ENCODE assay signal across 8 cellular contexts in the genomic region with DNA sequence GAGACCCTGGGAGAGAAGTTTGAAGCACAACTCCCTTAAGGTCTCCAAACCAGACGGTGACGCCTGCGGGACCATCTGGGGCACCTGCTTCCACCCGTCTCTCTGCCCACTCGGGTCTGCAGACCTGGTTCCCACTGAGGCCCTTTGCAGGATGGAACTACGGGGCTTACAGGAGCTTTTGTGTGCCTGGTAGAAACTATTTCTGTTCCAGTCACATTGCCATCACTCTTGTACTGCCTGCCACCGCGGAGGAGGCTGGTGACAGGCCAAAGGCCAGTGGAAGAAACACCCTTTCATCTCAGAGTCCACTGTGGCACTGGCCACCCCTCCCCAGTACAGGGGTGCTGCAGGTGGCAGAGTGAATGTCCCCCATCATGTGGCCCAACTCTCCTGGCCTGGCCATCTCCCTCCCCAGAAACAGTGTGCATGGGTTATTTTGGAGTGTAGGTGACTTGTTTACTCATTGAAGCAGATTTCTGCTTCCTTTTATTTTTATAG. TPM values are rescaled to one million over a fixed set of nuclear protein-coding genes. Genes with fewer than 3 reads are reported as not detected.
DNase-seq lines count a peak whose midpoint lies in the region; ATAC-seq, FAIRE-seq and TF ChIP-seq lines count a peak whose summit lies in the region.

No MANE protein-coding gene starts in this region.

- TF ChIP-seq RAD21 in GM12878 (IDR thresholded peaks at IDR 0.05; ENCODE audit: insufficient read depth, low read depth, low read length): no peak

- no TSS peak for BruUV-seq in GM12878 (replicated peaks; lab: Mats Ljungman, UMichigan)

- RAD21 ChIA-PET in GM12878 (lab: Charles Lee; ENCODE audit: unreplicated experiment): interaction anchor here (0.7 to 2.4 kb wide), 10 partner anchors 11 to 248 kb away, joined by 3 to 15 read pairs (median 4); a partner anchor contains a TSS

- TF ChIP-seq CTCF in GM12878 (IDR thresholded peaks at IDR 0.05 in 2 of 3, conservative IDR thresholded peaks at IDR 0.05 in 1 of 3; ENCODE audit: control insufficient read depth in 2 of 3, extremely low read depth in 1 of 3, insufficient read depth in 1 of 3, low read depth in 3 of 3, low read length in 3 of 3) (no peak), right lobe of liver (IDR thresholded peaks at IDR 0.05) (no peak), tibial artery (IDR thresholded peaks at IDR 0.05) (no peak), GM10248 (IDR thresholded peaks at IDR 0.05; ENCODE audit: control extremely low read depth, extremely low read depth, low read depth, missing control alignments) (no peak)

- SMC1A ChIA-PET in GM12878 (lab: Charles Lee; ENCODE audit: uncharacterized antibody, unreplicated experiment): interaction anchor here (0.6 to 1.6 kb wide), 4 partner anchors 10 to 52 kb away, joined by 3 to 9 read pairs (median 8); a partner anchor contains a TSS

- H3K27me3 ChIP-seq in GM12878 (replicated peaks in 1 of 2; ENCODE audit: control insufficient read depth in 2 of 2, insufficient read depth in 2 of 2, low read length in 1 of 2) (peaks cover 0 to 2% of the 10 kb centered on the region in 2 experiments; a peak in 1 of 4 replicates), right lobe of liver (no peaks in the 10 kb centered on the region), tibial artery (no peaks in the 10 kb centered on the region)

- FAIRE-seq in GM12878 (lab: Jason Lieb, UNC): no peak

- no peak overlapping the region for H3K4me2 ChIP-seq in GM12878 (ENCODE audit: control insufficient read depth, insufficient read depth)

- DNase-seq in activated CD4-positive, alpha-beta T cell treated with anti-CD3 and anti-CD28 coated beads, Interleukin-2, amount 10 ng/mL, durations not matched to agents 7 days and 5 days: no peak
- DNase-seq in activated CD4-positive, alpha-beta T cell treated with anti-CD3 and anti-CD28 coated beads, Interleukin-2, amount 50 U/mL, for 1 hour: no peak
- DNase-seq in GM12878 (ENCODE audit: low read depth, low spot score): no peak
- DNase-seq in right lobe of liver: peak in 1 of 3 donors; percentile 46
- DNase-seq in tibial artery: no peak
- no peak for DNase-seq in GM10248 (ENCODE audit: extremely low spot score)
- no peak for DNase-seq in NCI-H345 (lab: John Stamatoyannopoulos, UW)

- no peak overlapping the region for H2AFZ ChIP-seq in GM12878 (ENCODE audit: control insufficient read depth, low read depth, low read length)

- TF ChIP-seq EP300 in GM12878 (IDR thresholded peaks at IDR 0.05; ENCODE audit: borderline replicate concordance in 1 of 2, control insufficient read depth in 1 of 2, low read depth in 2 of 2, low read length in 2 of 2): no peak

- H3K4me1 ChIP-seq in GM12878 (ENCODE audit: control insufficient read depth, insufficient read depth, low read length) (peaks cover 3% of the 10 kb centered on the region), right lobe of liver (peaks cover 0 to 7% (median 4%) of the 10 kb centered on the region in 4 donors), tibial artery (peaks cover 0 to 34% (median 9%) of the 10 kb centered on the region in 4 donors)

- peaks cover 33% of the 10 kb centered on the region for H3K27me3 Mint-ChIP-seq in activated CD4-positive, alpha-beta T cell treated with anti-CD3 and anti-CD28 coated beads, Interleukin-2, amount 10 ng/mL, durations not matched to agents 7 days and 5 days

- in situ Hi-C loops in GM12878 (cut with MboI): no loop called here

- H3K9me3 ChIP-seq in GM12878 (replicated peaks; ENCODE audit: control insufficient read depth, insufficient read depth, low read length) (no peaks in the 10 kb centered on the region), right lobe of liver (no peaks in the 10 kb centered on the region), tibial artery (no peaks in the 10 kb centered on the region)

- H3K79me2 ChIP-seq in GM12878 (ENCODE audit: control insufficient read depth, insufficient read depth, low read length): no peaks in the 10 kb centered on the region

- no peaks in the 10 kb centered on the region for H3K9me3 Mint-ChIP-seq in activated CD4-positive, alpha-beta T cell treated with anti-CD3 and anti-CD28 coated beads, Interleukin-2, amount 10 ng/mL, durations not matched to agents 7 days and 5 days

- peak overlapping the region; percentile 62 for H3K27ac Mint-ChIP-seq in activated CD4-positive, alpha-beta T cell treated with anti-CD3 and anti-CD28 coated beads, Interleukin-2, amount 10 ng/mL, durations not matched to agents 7 days and 5 days

- no peaks in the 10 kb centered on the region for H3K36me3 ChIP-seq in GM12878 (ENCODE audit: control insufficient read depth in 2 of 2, insufficient read depth in 2 of 2, low read length in 1 of 2)
- H3K36me3 ChIP-seq in right lobe of liver: peaks cover 0 to 17% (median 8%) of the 10 kb centered on the region in 4 donors
- H3K36me3 ChIP-seq in tibial artery: peaks cover 33 to 39% (median 36%) of the 10 kb centered on the region in 3 donors

- peak; percentile 16 for ATAC-seq in GM12878
- ATAC-seq in right lobe of liver: peak; percentile 10 to 36 (median 27)
- ATAC-seq in HG03280 (IDR thresholded peaks at IDR 0.05; ENCODE audit: unreplicated experiment): no peak

- H3K4me3 ChIP-seq in GM12878: no peak overlapping the region
- no peak overlapping the region for H3K4me3 ChIP-seq in right lobe of liver
- H3K4me3 ChIP-seq in tibial artery: peak overlapping the region in 1 of 2 donors; percentile 21

- H3K36me3 Mint-ChIP-seq in activated CD4-positive, alpha-beta T cell treated with anti-CD3 and anti-CD28 coated beads, Interleukin-2, amount 10 ng/mL, durations not matched to agents 7 days and 5 days (ENCODE audit: low read depth): no peaks in the 10 kb centered on the region

- H4K20me1 ChIP-seq in GM12878 (ENCODE audit: control insufficient read depth, insufficient read depth): no peaks in the 10 kb centered on the region

- no peak overlapping the region for H3K4me3 Mint-ChIP-seq in activated CD4-positive, alpha-beta T cell treated with anti-CD3 and anti-CD28 coated beads, Interleukin-2, amount 10 ng/mL, durations not matched to agents 7 days and 5 days

- POLR2A ChIA-PET in activated CD4-positive, alpha-beta T cell treated with anti-CD3 and anti-CD28 coated beads, Interleukin-2, amount 10 ng/mL, durations not matched to agents 7 days and 5 days (lab: Charles Lee): no interaction called here
- POLR2A ChIA-PET in GM12878 (lab: Charles Lee): interaction anchor here (0.5 to 1.0 kb wide), 4 partner anchors 13 to 248 kb away, joined by 3 to 10 read pairs (median 5); a partner anchor contains a TSS
- POLR2A ChIA-PET in GM10248 (lab: Yijun Ruan, JAX): interaction anchor here (1.7 kb wide), 1 partner anchor 11 kb away, joined by 6 read pairs; a partner anchor contains a TSS

- peaks cover 33% of the 10 kb centered on the region for H3K4me1 Mint-ChIP-seq in activated CD4-positive, alpha-beta T cell treated with anti-CD3 and anti-CD28 coated beads, Interleukin-2, amount 10 ng/mL, durations not matched to agents 7 days and 5 days

- no peak overlapping the region for H3K27ac ChIP-seq in GM12878 (ENCODE audit: control insufficient read depth, insufficient read depth)
- H3K27ac ChIP-seq in right lobe of liver: peak overlapping the region in 2 of 3 donors; percentile 44 to 47
- H3K27ac ChIP-seq in tibial artery: peak overlapping the region; percentile 78 to 82

- intact Hi-C loops in GM12878 (cut with micrococcal nuclease; ENCODE audit: unreplicated experiment): loop anchor here (5.0 kb wide), 1 partner anchor 50 kb away; a partner anchor contains a TSS
- intact Hi-C loops in right lobe of liver (cut with DNase I): loop anchor here in 1 of 2 donors (5.0 kb wide), 1 partner anchor 40 kb away; no protein-coding TSS in a partner anchor
- intact Hi-C loops in tibial artery (cut with DNase I; ENCODE audit: low total_unique reads): loop anchor here (2.0 kb wide), 2 partner anchors 43 to 51 kb away; no protein-coding TSS in a partner anchor

- TF ChIP-seq POLR2A in GM12878 (IDR thresholded peaks at IDR 0.05; ENCODE audit: low read depth, low read length) (no peak), right lobe of liver (IDR thresholded peaks at IDR 0.05) (peak; percentile 15)

- 52% methylated on average over 8 of the region's 8 CpGs for WGBS in GM12878 (ENCODE audit: insufficient coverage, insufficient replicate concordance, low lambda C conversion rate, missing lambda C conversion rate)
- 68% methylated on average over 2 of the region's 8 CpGs for WGBS in right lobe of liver (ENCODE audit: insufficient coverage, low coverage, low lambda C conversion rate, missing lambda C conversion rate)

- CTCF ChIA-PET in activated CD4-positive, alpha-beta T cell treated with anti-CD3 and anti-CD28 coated beads, Interleukin-2, amount 10 ng/mL, durations not matched to agents 7 days and 5 days (lab: Charles Lee): interaction anchor here (0.6 to 1.4 kb wide), 3 partner anchors 38 to 154 kb away, joined by 3 to 4 read pairs (median 3); a partner anchor contains a TSS
- CTCF ChIA-PET in GM12878 (lab: Yijun Ruan, JAX) (interaction anchor here (0.5 to 12.4 kb wide), 20 partner anchors 9 to 248 kb away, joined by 3 to 248 read pairs (median 6); a partner anchor contains a TSS), GM10248 (lab: Yijun Ruan, JAX) (interaction anchor here (0.6 to 12.5 kb wide), 12 partner anchors 10 to 263 kb away, joined by 3 to 186 read pairs (median 4); a partner anchor contains a TSS)

- no peak overlapping the region for H3K9ac ChIP-seq in GM12878 (ENCODE audit: control insufficient read depth, insufficient read depth, low read length)

RNA-seq across cellular contexts. Expression of a gene that starts 10.8 kb away (rescaled TPM):
- under 1 TPM; 0.05 to 0.27 TPM for total RNA-seq in activated CD4-positive, alpha-beta T cell treated with anti-CD3 and anti-CD28 coated beads, Interleukin-2, amount 10 ng/mL, durations not matched to agents 7 days and 5 days
- total RNA-seq in GM12878 (2013; cell fraction: nucleolus; rRNA removed): 1.3 and 1.4 TPM in 2 replicates
- total RNA-seq in GM12878 (2014; rRNA removed) (0.23 and 0.33 TPM in 2 replicates), GM12878 (2014; rRNA removed; fragmentation: Illumina TruSeq; extraction: Trizol) (0.14 and 0.27 TPM in 2 replicates), GM12878 (2021) (0.46 and 0.66 TPM in 2 replicates), right lobe of liver (100 to 1,000 TPM in 3 of 6 experiments, 10 to 100 TPM in 2, 1 to 10 TPM in 1; 5.4 to 497 (median 98.6) TPM)
- polyA plus RNA-seq in GM12878 (2011; ENCODE audit: low read depth): 0.58 TPM
- polyA plus RNA-seq in GM12878 (2011; rRNA removed) (1.5 and 2.4 TPM in 2 replicates), GM12878 (2014; fragmentation: Illumina TruSeq; extraction: Trizol) (0.25 and 0.41 TPM in 2 replicates), GM12878 (2014; fragmentation: Nextera tagmentation; extraction: Ambion mirVana) (under 1 TPM; 0.20 to 0.39 TPM), GM12878 (2014; rRNA removed) (0.52 and 0.58 TPM in 2 replicates), GM12878 (2016; fragmentation: Nextera tagmentation; extraction: Ambion mirVana) (under 1 TPM; 0.75 to 0.83 TPM)
- 3.1 and 3.2 TPM in 2 replicates for polyA plus RNA-seq in GM12878 (2011; cell fraction: cytosol; rRNA removed)
- polyA plus RNA-seq in GM12878 (2011; cell fraction: nucleus; rRNA removed): 1.2 and 1.5 TPM in 2 replicates
- 0.93 and 0.94 TPM in 2 replicates for polyA plus RNA-seq in GM12878 (2012)
- 2.0 and 3.0 TPM in 2 replicates for polyA minus RNA-seq in GM12878 (2011; rRNA and poly(A)+ RNA removed)
- polyA minus RNA-seq in GM12878 (2011; cell fraction: cytosol; rRNA and poly(A)+ RNA removed): 1.0 and 1.3 TPM in 2 replicates
- polyA minus RNA-seq in GM12878 (2011; cell fraction: nucleus; rRNA and poly(A)+ RNA removed): 0.48 TPM in 2 replicates

RNA-seq across cellular contexts. Expression of a gene that starts 16.6 kb away (rescaled TPM):
- 10 to 100 TPM; 37.9 to 48.2 TPM for total RNA-seq in activated CD4-positive, alpha-beta T cell treated with anti-CD3 and anti-CD28 coated beads, Interleukin-2, amount 10 ng/mL, durations not matched to agents 7 days and 5 days
- 10.0 and 11.2 TPM in 2 replicates for total RNA-seq in GM12878 (2013; cell fraction: nucleolus; rRNA removed)
- total RNA-seq in GM12878 (2014; rRNA removed): 89.4 and 103 TPM in 2 replicates
- 48.6 and 48.9 TPM in 2 replicates for total RNA-seq in GM12878 (2014; rRNA removed; fragmentation: Illumina TruSeq; extraction: Trizol)
- 58.5 and 63.5 TPM in 2 replicates for total RNA-seq in GM12878 (2021)
- polyA plus RNA-seq in GM12878 (2011; ENCODE audit: low read depth): 53.1 TPM
- polyA plus RNA-seq in GM12878 (2011; rRNA removed): 103 and 121 TPM in 2 replicates
- 132 and 133 TPM in 2 replicates for polyA plus RNA-seq in GM12878 (2011; cell fraction: cytosol; rRNA removed)
- 70.1 and 95.2 TPM in 2 replicates for polyA plus RNA-seq in GM12878 (2011; cell fraction: nucleus; rRNA removed)
- polyA plus RNA-seq in GM12878 (2012): 63.7 and 83.5 TPM in 2 replicates
- 59.2 and 61.3 TPM in 2 replicates for polyA plus RNA-seq in GM12878 (2014; fragmentation: Illumina TruSeq; extraction: Trizol)
- 1 to 10 TPM; 2.5 to 7.9 TPM for polyA plus RNA-seq in GM12878 (2014; fragmentation: Nextera tagmentation; extraction: Ambion mirVana)
- 101 and 115 TPM in 2 replicates for polyA plus RNA-seq in GM12878 (2014; rRNA removed)
- 10 to 100 TPM; 26.3 to 30.7 TPM for polyA plus RNA-seq in GM12878 (2016; fragmentation: Nextera tagmentation; extraction: Ambion mirVana)
- polyA minus RNA-seq in GM12878 (2011; rRNA and poly(A)+ RNA removed): 59.1 and 71.1 TPM in 2 replicates
- 18.3 and 22.6 TPM in 2 replicates for polyA minus RNA-seq in GM12878 (2011; cell fraction: cytosol; rRNA and poly(A)+ RNA removed)
- 7.1 and 7.4 TPM in 2 replicates for polyA minus RNA-seq in GM12878 (2011; cell fraction: nucleus; rRNA and poly(A)+ RNA removed)
- total RNA-seq in right lobe of liver: 10 to 100 TPM; 24.0 to 56.5 (median 26.4) TPM

RNA-seq across cellular contexts. Expression of a gene that starts 27.7 kb away (rescaled TPM):
- total RNA-seq in activated CD4-positive, alpha-beta T cell treated with anti-CD3 and anti-CD28 coated beads, Interleukin-2, amount 10 ng/mL, durations not matched to agents 7 days and 5 days: under 1 TPM; 0.15 to 0.22 TPM
- 0.19 TPM in 1 of 2 replicates, not detected in the other for total RNA-seq in GM12878 (2013; cell fraction: nucleolus; rRNA removed)
- 0.11 TPM in 1 of 2 replicates, not detected in the other for total RNA-seq in GM12878 (2014; rRNA removed)
- total RNA-seq in GM12878 (2014; rRNA removed; fragmentation: Illumina TruSeq; extraction: Trizol): 0.09 TPM in 1 of 2 replicates, not detected in the other
- 0.11 and 0.23 TPM in 2 replicates for total RNA-seq in GM12878 (2021)
- not detected for polyA plus RNA-seq in GM12878 (2011; ENCODE audit: low read depth)
- not detected in 2 replicates for polyA plus RNA-seq in GM12878 (2011; rRNA removed)
- polyA plus RNA-seq in GM12878 (2011; cell fraction: cytosol; rRNA removed): 0.03 TPM in 1 of 2 replicates, not detected in the other
- 0.10 and 0.16 TPM in 2 replicates for polyA plus RNA-seq in GM12878 (2011; cell fraction: nucleus; rRNA removed)
- polyA plus RNA-seq in GM12878 (2012): 0.05 and 0.08 TPM in 2 replicates
- not detected in 2 replicates for polyA plus RNA-seq in GM12878 (2014; fragmentation: Illumina TruSeq; extraction: Trizol)
- not detected for polyA plus RNA-seq in GM12878 (2014; fragmentation: Nextera tagmentation; extraction: Ambion mirVana)
- 0.20 TPM in 1 of 2 replicates, not detected in the other for polyA plus RNA-seq in GM12878 (2014; rRNA removed)
- under 1 TPM; 0.09 to 0.25 TPM for polyA plus RNA-seq in GM12878 (2016; fragmentation: Nextera tagmentation; extraction: Ambion mirVana)
- not detected in 2 replicates for polyA minus RNA-seq in GM12878 (2011; rRNA and poly(A)+ RNA removed)
- polyA minus RNA-seq in GM12878 (2011; cell fraction: cytosol; rRNA and poly(A)+ RNA removed): not detected in 2 replicates
- polyA minus RNA-seq in GM12878 (2011; cell fraction: nucleus; rRNA and poly(A)+ RNA removed): not detected in 2 replicates
- not detected for total RNA-seq in right lobe of liver

RNA-seq across cellular contexts. Expression of a gene that starts 42.4 kb away (rescaled TPM):
- total RNA-seq in activated CD4-positive, alpha-beta T cell treated with anti-CD3 and anti-CD28 coated beads, Interleukin-2, amount 10 ng/mL, durations not matched to agents 7 days and 5 days: not detected
- total RNA-seq in GM12878 (2013; cell fraction: nucleolus; rRNA removed): not detected in 2 replicates
- not detected in 2 replicates for total RNA-seq in GM12878 (2014; rRNA removed)
- not detected in 2 replicates for total RNA-seq in GM12878 (2014; rRNA removed; fragmentation: Illumina TruSeq; extraction: Trizol)
- total RNA-seq in GM12878 (2021): not detected in 2 replicates
- not detected for polyA plus RNA-seq in GM12878 (2011; ENCODE audit: low read depth)
- polyA plus RNA-seq in GM12878 (2011; rRNA removed): not detected in 2 replicates
- not detected in 2 replicates for polyA plus RNA-seq in GM12878 (2011; cell fraction: cytosol; rRNA removed)
- 0.07 TPM in 1 of 2 replicates, not detected in the other for polyA plus RNA-seq in GM12878 (2011; cell fraction: nucleus; rRNA removed)
- not detected in 2 replicates for polyA plus RNA-seq in GM12878 (2012)
- polyA plus RNA-seq in GM12878 (2014; fragmentation: Illumina TruSeq; extraction: Trizol): not detected in 2 replicates
- polyA plus RNA-seq in GM12878 (2014; fragmentation: Nextera tagmentation; extraction: Ambion mirVana): not detected
- not detected in 2 replicates for polyA plus RNA-seq in GM12878 (2014; rRNA removed)
- polyA plus RNA-seq in GM12878 (2016; fragmentation: Nextera tagmentation; extraction: Ambion mirVana): not detected
- polyA minus RNA-seq in GM12878 (2011; rRNA and poly(A)+ RNA removed): not detected in 2 replicates
- not detected in 2 replicates for polyA minus RNA-seq in GM12878 (2011; cell fraction: cytosol; rRNA and poly(A)+ RNA removed)
- polyA minus RNA-seq in GM12878 (2011; cell fraction: nucleus; rRNA and poly(A)+ RNA removed): 0.10 TPM in 1 of 2 replicates, not detected in the other
- total RNA-seq in right lobe of liver: not detected

RNA-seq across cellular contexts. Expression of a gene that starts 52.4 kb away (rescaled TPM):
- 10 to 100 TPM; 54.2 to 72.3 TPM for total RNA-seq in activated CD4-positive, alpha-beta T cell treated with anti-CD3 and anti-CD28 coated beads, Interleukin-2, amount 10 ng/mL, durations not matched to agents 7 days and 5 days
- total RNA-seq in GM12878 (2013; cell fraction: nucleolus; rRNA removed): 63.4 and 67.9 TPM in 2 replicates
- total RNA-seq in GM12878 (2014; rRNA removed): 14.1 and 16.2 TPM in 2 replicates
- total RNA-seq in GM12878 (2014; rRNA removed; fragmentation: Illumina TruSeq; extraction: Trizol): 12.3 and 12.7 TPM in 2 replicates
- 33.8 and 37.5 TPM in 2 replicates for total RNA-seq in GM12878 (2021)
- polyA plus RNA-seq in GM12878 (2011; ENCODE audit: low read depth): 10.6 TPM
- 9.6 and 10.8 TPM in 2 replicates for polyA plus RNA-seq in GM12878 (2011; rRNA removed)
- polyA plus RNA-seq in GM12878 (2011; cell fraction: cytosol; rRNA removed): 7.9 and 8.0 TPM in 2 replicates
- polyA plus RNA-seq in GM12878 (2011; cell fraction: nucleus; rRNA removed): 16.6 and 28.9 TPM in 2 replicates
- 17.9 and 29.2 TPM in 2 replicates for polyA plus RNA-seq in GM12878 (2012)
- 19.5 and 19.8 TPM in 2 replicates for polyA plus RNA-seq in GM12878 (2014; fragmentation: Illumina TruSeq; extraction: Trizol)
- 1 to 10 TPM; 3.2 to 8.3 TPM for polyA plus RNA-seq in GM12878 (2014; fragmentation: Nextera tagmentation; extraction: Ambion mirVana)
- polyA plus RNA-seq in GM12878 (2014; rRNA removed): 19.1 and 20.7 TPM in 2 replicates
- polyA plus RNA-seq in GM12878 (2016; fragmentation: Nextera tagmentation; extraction: Ambion mirVana): 10 to 100 TPM; 10.3 to 10.8 TPM
- polyA minus RNA-seq in GM12878 (2011; rRNA and poly(A)+ RNA removed): 23.3 and 43.7 TPM in 2 replicates
- polyA minus RNA-seq in GM12878 (2011; cell fraction: cytosol; rRNA and poly(A)+ RNA removed): 9.8 and 12.2 TPM in 2 replicates
- polyA minus RNA-seq in GM12878 (2011; cell fraction: nucleus; rRNA and poly(A)+ RNA removed): 11.4 and 24.9 TPM in 2 replicates
- 10 to 100 TPM in 5 of 6 experiments, 1 to 10 TPM in 1; 9.2 to 19.7 (median 17.6) TPM for total RNA-seq in right lobe of liver
